In genomic region chr16:67806428-67807147, GRCh38 we compare ENCODE assay signal across 8 cellular contexts. TPM values are rescaled to one million over a fixed set of nuclear protein-coding genes. Genes with fewer than 3 reads are reported as not detected.
A peak's percentile ranks its signal among the peaks of the same experiment; 100 is the strongest.
DNase-seq lines count a peak whose midpoint lies in the region; ATAC-seq lines count a peak whose summit lies in the region.

Gene RANBP10, minus strand, starts transcription at chr16:67806560. Its CDS starts 24 bp downstream, at chr16:67806536.
Gene TSNAXIP1, plus strand, starts transcription at chr16:67806889. Its CDS starts 261 bp downstream, at chr16:67807150.

- peak within 1 kb of the TSS; percentile 86 to 96 (median 93) for H3K4me3 Mint-ChIP-seq in IgD-negative memory B cell

- DNase-seq in DMS153 (lab: John Stamatoyannopoulos, UW) (peak; percentile 99), OCI-M1 (lab: John Stamatoyannopoulos, UW) (peak; percentile 99), activated T-cell treated with anti-CD3 and anti-CD28 coated beads for 48 hours (ENCODE audit: low read depth) (peak; percentile 95), epithelial cell of prostate (ENCODE audit: low read depth, low spot score) (peak; percentile 97)
- DNase-seq in stimulated activated CD8-positive, alpha-beta memory T cell treated with anti-CD3 and anti-CD28 coated beads, Interleukin-2, amount 100 ng/mL, for 48 hours (ENCODE audit: low read depth in 2 of 2), result peak; percentile 91 to 93

- H3K9me3 Mint-ChIP-seq in IgD-negative memory B cell, result no peaks in the 10 kb centered on the region

- H3K4me1 ChIP-seq in mononuclear cell (ENCODE audit: insufficient read depth, low read length), result peaks cover 51% of the 10 kb centered on the region

- H3K27me3 Mint-ChIP-seq in IgD-negative memory B cell, result no peaks in the 10 kb centered on the region

- no peaks in the 10 kb centered on the region for H3K9me3 ChIP-seq in mononuclear cell (ENCODE audit: low read depth, low read length)

- peak within 1 kb of the TSS; percentile 57 to 94 (median 82) for H3K27ac Mint-ChIP-seq in IgD-negative memory B cell

- peaks cover 4% of the 10 kb centered on the region for H3K36me3 Mint-ChIP-seq in IgD-negative memory B cell

- peak; percentile 91 for ATAC-seq in GM21576 (IDR thresholded peaks at IDR 0.05; ENCODE audit: unreplicated experiment)

- H3K4me3 ChIP-seq in mononuclear cell (ENCODE audit: low read length), result peak within 1 kb of the TSS; percentile 81

- H3K27me3 ChIP-seq in mononuclear cell (ENCODE audit: insufficient read depth, low read length), result no peaks in the 10 kb centered on the region

- H3K4me1 Mint-ChIP-seq in IgD-negative memory B cell, result peaks cover 17 to 33% (median 18%) of the 10 kb centered on the region in 3 donors

- peak within 1 kb of the TSS; percentile 37 for H3K27ac ChIP-seq in epithelial cell of prostate

RNA-seq across cellular contexts. Expression of gene RANBP10, which starts in this region (rescaled TPM):
- 10.9 TPM for polyA plus RNA-seq in IgD-negative memory B cell
- 8.5 TPM for total RNA-seq in mononuclear cell

RNA-seq across cellular contexts. Expression of gene TSNAXIP1, which starts in this region (rescaled TPM):
- polyA plus RNA-seq in IgD-negative memory B cell, result not detected
- total RNA-seq in mononuclear cell, result 0.42 TPM

Comparison
In these comparisons a context has a peak if more than half of its experiments do, and no peak if none do; other contexts are left out.
1. Peak in every context shown above with its lines: DNase-seq, ATAC-seq, H3K4me3 ChIP-seq and H3K27ac ChIP-seq.